8 cellular contexts compared by ENCODE assay signal in genomic region chr17:7673239-7673638, GRCh38. TPM values are rescaled to one million over a fixed set of nuclear protein-coding genes. Genes with fewer than 3 reads are reported as not detected.
DNase-seq lines count a peak whose midpoint lies in the region; ATAC-seq and TF ChIP-seq lines count a peak whose summit lies in the region.

No MANE protein-coding gene starts in this region.

- no peak overlapping the region for H3K27ac ChIP-seq in neural progenitor cell
- H3K27ac ChIP-seq in caudate nucleus (ENCODE audit: low read depth, low read length): no peak overlapping the region
- H3K27ac ChIP-seq in gastrocnemius medialis: no peak overlapping the region

- no peaks in the 10 kb centered on the region; the same call in 1 of the 2 replicates for H3K79me2 ChIP-seq in Loucy (ENCODE audit: insufficient read depth, low read length)
- peaks cover 15% of the 10 kb centered on the region for H3K79me2 ChIP-seq in neural progenitor cell (ENCODE audit: low read depth)

- H3F3A ChIP-seq in Loucy (ENCODE audit: low read depth) (no peaks in the 10 kb centered on the region), neural progenitor cell (ENCODE audit: low read depth) (no peaks in the 10 kb centered on the region)

- TF ChIP-seq POLR2A in gastrocnemius medialis (IDR thresholded peaks at IDR 0.05): no peak

- H3K9me3 ChIP-seq in Loucy (ENCODE audit: insufficient read depth, low read depth, low read length) (peaks cover 9% of the 10 kb centered on the region; the same call in 1 of the 2 replicates), neural progenitor cell (ENCODE audit: low read depth) (peaks cover 4% of the 10 kb centered on the region), gastrocnemius medialis (no peaks in the 10 kb centered on the region)

- H2AFZ ChIP-seq in Loucy (ENCODE audit: low read length) (no peak overlapping the region), neural progenitor cell (replicated peaks) (no peak overlapping the region)

- no peak overlapping the region for H3K4me3 Mint-ChIP-seq in activated naive CD8-positive, alpha-beta T cell treated with anti-CD3 and anti-CD28 coated beads for 36 hours
- H3K4me3 Mint-ChIP-seq in neural progenitor cell: no peak overlapping the region

- H3K4me3 ChIP-seq in Loucy (ENCODE audit: low read length, poor library complexity, severe bottlenecking): no peak overlapping the region
- no peak overlapping the region for H3K4me3 ChIP-seq in neural progenitor cell
- H3K4me3 ChIP-seq in gastrocnemius medialis: no peak overlapping the region

- H3K27ac Mint-ChIP-seq in activated naive CD8-positive, alpha-beta T cell treated with anti-CD3 and anti-CD28 coated beads for 36 hours: no peak overlapping the region
- H3K27ac Mint-ChIP-seq in neural progenitor cell: no peak overlapping the region

- in situ Hi-C loops in G401 (cut with HindIII; ENCODE audit: low sequenced_read_pairs): no loop called here
- in situ Hi-C loops in gastrocnemius medialis (cut with MboI; ENCODE audit: low sequenced_read_pairs in 4 of 4): no loop called here

- H3K4me1 Mint-ChIP-seq in activated naive CD8-positive, alpha-beta T cell treated with anti-CD3 and anti-CD28 coated beads for 36 hours: no peaks in the 10 kb centered on the region
- peaks cover 9% of the 10 kb centered on the region for H3K4me1 Mint-ChIP-seq in neural progenitor cell

- DNase-seq in G401 (ENCODE audit: low spot score): peak; percentile 19
- DNase-seq in activated naive CD8-positive, alpha-beta T cell treated with anti-CD3 and anti-CD28 coated beads for 36 hours: peak; percentile 28
- peak; percentile 34 for DNase-seq in neural progenitor cell (ENCODE audit: low spot score)
- no peak for DNase-seq in caudate nucleus (lab: John Stamatoyannopoulos, UW)
- DNase-seq in C1 segment of cervical spinal cord (lab: John Stamatoyannopoulos, UW): no peak
- no peak for DNase-seq in NCI-H2107 (lab: John Stamatoyannopoulos, UW)
- no peak for DNase-seq in gastrocnemius medialis

- peak; percentile 56 for TF ChIP-seq CTCF in Loucy (conservative IDR thresholded peaks at IDR 0.05; ENCODE audit: low read length)
- TF ChIP-seq CTCF in neural progenitor cell (IDR thresholded peaks at IDR 0.05): peak; percentile 56
- peak in 1 of 5 experiments; percentile 7 for TF ChIP-seq CTCF in gastrocnemius medialis (IDR thresholded peaks at IDR 0.05 in 4 of 5, conservative IDR thresholded peaks at IDR 0.05 in 1 of 5)

- H3K27me3 ChIP-seq in Loucy (ENCODE audit: insufficient read depth, low read length, poor library complexity, severe bottlenecking) (no peaks in the 10 kb centered on the region), neural progenitor cell (no peaks in the 10 kb centered on the region), gastrocnemius medialis (no peaks in the 10 kb centered on the region)

- peaks cover 37% of the 10 kb centered on the region for H3K36me3 Mint-ChIP-seq in activated naive CD8-positive, alpha-beta T cell treated with anti-CD3 and anti-CD28 coated beads for 36 hours
- peaks cover 47% of the 10 kb centered on the region for H3K36me3 Mint-ChIP-seq in neural progenitor cell

- no peak for ATAC-seq in gastrocnemius medialis

- H3K4me1 ChIP-seq in Loucy (ENCODE audit: insufficient read depth, low read length, poor library complexity, severe bottlenecking) (no peaks in the 10 kb centered on the region), neural progenitor cell (peaks cover 16% of the 10 kb centered on the region), gastrocnemius medialis (no peaks in the 10 kb centered on the region)

- peaks cover 5% of the 10 kb centered on the region for H4K20me1 ChIP-seq in Loucy (ENCODE audit: insufficient read depth, low read length, poor library complexity, severe bottlenecking)
- H4K20me1 ChIP-seq in neural progenitor cell (ENCODE audit: low read depth): peaks cover 16% of the 10 kb centered on the region

- H3K27me3 Mint-ChIP-seq in activated naive CD8-positive, alpha-beta T cell treated with anti-CD3 and anti-CD28 coated beads for 36 hours: no peaks in the 10 kb centered on the region
- H3K27me3 Mint-ChIP-seq in neural progenitor cell (ENCODE audit: insufficient read depth, low read depth): peaks cover 9% of the 10 kb centered on the region

- peaks cover 9% of the 10 kb centered on the region for H3K9me3 Mint-ChIP-seq in activated naive CD8-positive, alpha-beta T cell treated with anti-CD3 and anti-CD28 coated beads for 36 hours
- H3K9me3 Mint-ChIP-seq in neural progenitor cell: peaks cover 8% of the 10 kb centered on the region

- H3K9ac ChIP-seq in Loucy (ENCODE audit: low read depth, low read length, poor library complexity, severe bottlenecking) (no peak overlapping the region), neural progenitor cell (no peak overlapping the region)

- peaks cover 67% of the 10 kb centered on the region for H3K36me3 ChIP-seq in Loucy (ENCODE audit: insufficient read depth, low read length)
- peaks cover 11% of the 10 kb centered on the region for H3K36me3 ChIP-seq in neural progenitor cell
- H3K36me3 ChIP-seq in gastrocnemius medialis: peaks cover 5 to 73% of the 10 kb centered on the region in 2 donors

- intact Hi-C loops in gastrocnemius medialis (cut with DNase I; ENCODE audit: low total_unique reads): no loop called here

- H3K4me2 ChIP-seq in Loucy (ENCODE audit: low read depth, low read length, poor library complexity, severe bottlenecking) (no peak overlapping the region), neural progenitor cell (no peak overlapping the region)

- no peaks in the 10 kb centered on the region for H3K9me2 ChIP-seq in Loucy (replicated peaks; ENCODE audit: low read depth, low read length)

RNA-seq across cellular contexts. Expression of gene TP53, which starts 14.1 kb away (rescaled TPM):
- 23.5 and 26.4 TPM in 2 replicates for total RNA-seq in G401 (2014; rRNA removed; shearing (Covaris generic))
- 100 to 1,000 TPM; 137 to 142 TPM for total RNA-seq in activated naive CD8-positive, alpha-beta T cell treated with anti-CD3 and anti-CD28 coated beads for 36 hours
- total RNA-seq in neural progenitor cell (ENCODE audit: low replicate concordance): 54.9 and 69.7 TPM in 2 replicates
- total RNA-seq in gastrocnemius medialis: 10 to 100 TPM; 14.1 to 17.0 (median 15.4) TPM

RNA-seq across cellular contexts. Expression of gene WRAP53, which starts 15.0 kb away (rescaled TPM):
- total RNA-seq in G401 (2014; rRNA removed; shearing (Covaris generic)): 27.2 and 33.5 TPM in 2 replicates
- 10 to 100 TPM; 22.8 to 27.4 TPM for total RNA-seq in activated naive CD8-positive, alpha-beta T cell treated with anti-CD3 and anti-CD28 coated beads for 36 hours
- total RNA-seq in neural progenitor cell (ENCODE audit: low replicate concordance) (12.6 and 22.8 TPM in 2 replicates), gastrocnemius medialis (1 to 10 TPM; 2.6 to 5.8 (median 3.7) TPM)

RNA-seq across cellular contexts. Expression of gene ATP1B2, which starts 22.5 kb away (rescaled TPM):
- total RNA-seq in G401 (2014; rRNA removed; shearing (Covaris generic)): not detected in 2 replicates
- under 1 TPM in 1 of 2 experiments, not detected in 1; 0.10 TPM for total RNA-seq in activated naive CD8-positive, alpha-beta T cell treated with anti-CD3 and anti-CD28 coated beads for 36 hours
- total RNA-seq in neural progenitor cell (ENCODE audit: low replicate concordance) (0.37 and 1.4 TPM in 2 replicates), gastrocnemius medialis (under 1 TPM; 0.10 to 0.81 (median 0.21) TPM)

RNA-seq across cellular contexts. Expression of gene EFNB3, which starts 31.8 kb away (rescaled TPM):
- 13.1 and 16.8 TPM in 2 replicates for total RNA-seq in G401 (2014; rRNA removed; shearing (Covaris generic))
- not detected for total RNA-seq in activated naive CD8-positive, alpha-beta T cell treated with anti-CD3 and anti-CD28 coated beads for 36 hours
- 5.8 and 17.7 TPM in 2 replicates for total RNA-seq in neural progenitor cell (ENCODE audit: low replicate concordance)
- total RNA-seq in gastrocnemius medialis: under 1 TPM in 3 of 4 donors, not detected in 1; 0.13 to 0.46 (median 0.31) TPM

RNA-seq across cellular contexts. Expression of gene SHBG, which starts 43.3 kb away (rescaled TPM):
- total RNA-seq in G401 (2014; rRNA removed; shearing (Covaris generic)): not detected in 2 replicates
- total RNA-seq in activated naive CD8-positive, alpha-beta T cell treated with anti-CD3 and anti-CD28 coated beads for 36 hours: not detected
- total RNA-seq in neural progenitor cell (ENCODE audit: low replicate concordance): 0.46 TPM in 1 of 2 replicates, not detected in the other
- total RNA-seq in gastrocnemius medialis: not detected

Comparison
In these comparisons a context has a peak if more than half of its experiments do, and no peak if none do; other contexts are left out.
1. DNase-seq: peak in G401 (single experiment), activated naive CD8-positive, alpha-beta T cell treated with anti-CD3 and anti-CD28 coated beads for 36 hours (single experiment) and neural progenitor cell (single experiment); none in caudate nucleus (0 of 61), C1 segment of cervical spinal cord (0 of 14), NCI-H2107 (single experiment) and gastrocnemius medialis (0 of 2).